In genomic region chr9:85876628-85877027, GRCh38 we compare ENCODE assay signal across 17 cellular contexts.
"Had no signal": no experiment of that assay in that cellular context is flagged by ENCODE, and none has a peak within 500 bp of the region (broad histone marks: within the 10 kb centered on the region; RNA-seq: fewer than 3 reads in every experiment).

No MANE protein-coding gene starts in this region.

- H3K36me3 ChIP-seq: ascending aorta, esophagus squamous epithelium, neural progenitor cell, ovary, right atrium auricular region, suprapubic skin had no signal

- ATAC-seq: heart right ventricle had no signal

- H3K9me3 Mint-ChIP-seq: neural progenitor cell, type B pancreatic cell had no signal

- H3K4me3 Mint-ChIP-seq: neural progenitor cell, type B pancreatic cell had no signal

- H3K27ac Mint-ChIP-seq: neural progenitor cell, type B pancreatic cell had no signal

- H3K9me3 ChIP-seq: ascending aorta, esophagus squamous epithelium, heart right ventricle, ovary, right atrium auricular region, suprapubic skin had no signal

- H3K27me3 ChIP-seq: ascending aorta, esophagus squamous epithelium, heart right ventricle, neural progenitor cell, ovary, right atrium auricular region, suprapubic skin had no signal

- DNase-seq: activated CD4-positive, alpha-beta T cell treated with anti-CD3 and anti-CD28 coated beads for 1 hour; activated CD4-positive, alpha-beta T cell treated with anti-CD3 and anti-CD28 coated beads, Interleukin-2, amount 50 U/mL, for 48 hours; activated T-cell treated with anti-CD3 and anti-CD28 coated beads, Interleukin-2, amount 50 U/mL, for 48 hours; esophagus squamous epithelium; foreskin melanocyte; heart right ventricle; kidney; ovary; stimulated activated CD4-positive, alpha-beta T cell treated with anti-CD3 and anti-CD28 coated beads, Interleukin-2, amount 100 ng/mL, for 24 hours; stimulated activated naive CD4-positive, alpha-beta T cell treated with Interleukin-2 at 50 U/mL for 16 hours; T-helper 2 cell had no signal

- FAIRE-seq: bronchial epithelial cell had no signal

- H3K4me1 ChIP-seq: ascending aorta, esophagus squamous epithelium, heart right ventricle, right atrium auricular region, suprapubic skin had no signal

- H3K36me3 Mint-ChIP-seq: neural progenitor cell, type B pancreatic cell had no signal

- H3K27me3 Mint-ChIP-seq: type B pancreatic cell had no signal

- H3K27ac ChIP-seq: ascending aorta, esophagus squamous epithelium, heart right ventricle, neural progenitor cell, ovary, right atrium auricular region, suprapubic skin had no signal

- H3K4me3 ChIP-seq: ascending aorta, esophagus squamous epithelium, heart right ventricle, neural progenitor cell, ovary, right atrium auricular region, suprapubic skin had no signal
